16 cellular contexts compared by ENCODE assay signal in the genomic region with DNA sequence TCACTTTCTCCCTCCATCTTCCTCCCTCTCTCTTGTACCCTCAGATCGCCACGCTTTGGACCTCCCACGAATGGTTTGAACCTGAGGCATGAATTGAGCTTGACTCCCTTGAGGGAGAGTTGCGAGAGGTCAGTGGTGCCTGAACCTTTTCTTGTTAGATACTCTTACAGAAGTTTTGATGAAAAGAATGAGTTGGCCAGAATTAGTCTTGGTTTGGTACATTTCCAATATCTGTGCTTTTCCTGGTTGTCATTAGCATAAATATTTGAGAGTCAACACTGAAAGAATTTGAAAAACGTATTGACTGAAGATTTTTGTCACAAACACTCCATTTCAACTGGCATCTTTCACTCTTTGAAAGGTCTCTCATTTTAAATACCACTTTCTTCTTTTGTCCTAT.
A peak's percentile ranks its signal among the peaks of the same experiment; 100 is the strongest.
DNase-seq lines count a peak whose midpoint lies in the region; ATAC-seq and TF ChIP-seq lines count a peak whose summit lies in the region.
"Had no signal": no experiment of that assay in that cellular context is flagged by ENCODE, and none has a peak within 500 bp of the region (broad histone marks: within the 10 kb centered on the region; RNA-seq: fewer than 3 reads in every experiment).

No MANE protein-coding gene starts in this region.

- H3K27me3 ChIP-seq in PC-9 (ENCODE audit: insufficient read depth, low read depth) (no peaks in the 10 kb centered on the region), H7 (ENCODE audit: control insufficient read depth, insufficient read depth, low read length) (no peaks in the 10 kb centered on the region)
- H3K27me3 ChIP-seq: BLaER1 had no signal

- no peaks in the 10 kb centered on the region for H3K27me3 Mint-ChIP-seq in chondrocyte (ENCODE audit: low read depth)

- TSS peak; percentile 62 for BruUV-seq in PC-9 (replicated peaks; lab: Mats Ljungman, UMichigan)

- POLR2A ChIA-PET in PC-9 (lab: Charles Lee; ENCODE audit: unreplicated experiment): no interaction called here

- peak overlapping the region; percentile 67 for H3K4me2 ChIP-seq in PC-9

- ATAC-seq in activated naive CD4-positive, alpha-beta T cell treated with anti-CD3 and anti-CD28 coated beads, Interleukin-2, amount 50 U/mL, for 72 hours: no peak
- no peak for ATAC-seq in stimulated activated effector memory CD8-positive, alpha-beta T cell treated with anti-CD3 and anti-CD28 coated beads, Interleukin-12 subunit alpha, Interleukin-12 subunit beta, amount 100 ng/mL, for 72 hours
- ATAC-seq: heart right ventricle had no signal

- H3K4me1 ChIP-seq in PC-9 (replicated peaks; ENCODE audit: insufficient read depth): peaks cover 35% of the 10 kb centered on the region

- TF ChIP-seq CTCF in PC-9 (conservative IDR thresholded peaks at IDR 0.05) (no peak), chondrocyte (IDR thresholded peaks at IDR 0.05) (no peak)

- DNase-seq in activated naive CD4-positive, alpha-beta T cell treated with anti-CD3 and anti-CD28 coated beads, Interleukin-2, amount 50 U/mL, for 72 hours (ENCODE audit: low spot score in 2 of 2): no peak
- DNase-seq in activated naive CD4-positive, alpha-beta T cell treated with Interleukin-2 at 50 U/mL for 16 hours: no peak
- DNase-seq in PC-9 (peak in 1 of 2 experiments; percentile 60), chondrocyte (ENCODE audit: low spot score) (no peak), NCI-H524 treated with DMSO at 0.1 percent for 48 hours (lab: John Stamatoyannopoulos, UW) (no peak), HT-29 (ENCODE audit: low spot score) (no peak), H7 (no peak)
- no peak for DNase-seq in stimulated activated effector memory CD8-positive, alpha-beta T cell treated with anti-CD3 and anti-CD28 coated beads, Interleukin-12 subunit alpha, Interleukin-12 subunit beta, amount 100 ng/mL, for 72 hours (ENCODE audit: low spot score in 2 of 2)
- DNase-seq: effector CD8-positive, alpha-beta T cell; GF-D8; heart right ventricle; NCI-H1092 treated with DMSO at 0.1 percent for 48 hours; NCI-H446 treated with DMSO at 0.1 percent for 48 hours; SHP77 treated with DMSO at 0.1 percent for 48 hours had no signal

- no peaks in the 10 kb centered on the region for H3K9me3 Mint-ChIP-seq in activated naive CD4-positive, alpha-beta T cell treated with anti-CD3 and anti-CD28 coated beads, Interleukin-2, amount 50 U/mL, for 72 hours
- peaks cover 9% of the 10 kb centered on the region for H3K9me3 Mint-ChIP-seq in chondrocyte (ENCODE audit: low read depth)
- no peaks in the 10 kb centered on the region for H3K9me3 Mint-ChIP-seq in stimulated activated effector memory CD8-positive, alpha-beta T cell treated with anti-CD3 and anti-CD28 coated beads, Interleukin-12 subunit alpha, Interleukin-12 subunit beta, amount 100 ng/mL, for 72 hours

- peaks cover 20% of the 10 kb centered on the region for H3F3A ChIP-seq in PC-9 (ENCODE audit: insufficient read depth, low read depth)

- H3K36me3 ChIP-seq in PC-9 (ENCODE audit: low read depth) (no peaks in the 10 kb centered on the region), H7 (replicated peaks; ENCODE audit: control insufficient read depth, insufficient read depth, low read length) (no peaks in the 10 kb centered on the region)
- H3K36me3 ChIP-seq: BLaER1, heart right ventricle had no signal

- H3K4me3 ChIP-seq in PC-9 (no peak overlapping the region; the same call in 1 of the 2 replicates), H7 (ENCODE audit: insufficient read depth, low read depth, low read length) (no peak overlapping the region)
- H3K4me3 ChIP-seq: BLaER1, heart right ventricle had no signal

- H3K9me3 ChIP-seq in PC-9 (ENCODE audit: insufficient read depth, low read depth): no peaks in the 10 kb centered on the region
- H3K9me3 ChIP-seq: heart right ventricle had no signal

- peak overlapping the region; percentile 87 to 88 for H3K27ac Mint-ChIP-seq in activated naive CD4-positive, alpha-beta T cell treated with anti-CD3 and anti-CD28 coated beads, Interleukin-2, amount 50 U/mL, for 72 hours
- peak overlapping the region; percentile 93 for H3K27ac Mint-ChIP-seq in chondrocyte (ENCODE audit: unreplicated experiment)
- peak overlapping the region; percentile 95 for H3K27ac Mint-ChIP-seq in stimulated activated effector memory CD8-positive, alpha-beta T cell treated with anti-CD3 and anti-CD28 coated beads, Interleukin-12 subunit alpha, Interleukin-12 subunit beta, amount 100 ng/mL, for 72 hours

- intact Hi-C loops in PC-9 (cut with micrococcal nuclease; ENCODE audit: unreplicated experiment): loop anchor here (2.0 kb wide), 1 partner anchor 60 kb away; no protein-coding TSS in a partner anchor

- H3K27ac ChIP-seq in PC-9: peak overlapping the region; percentile 96
- H3K27ac ChIP-seq: BLaER1, heart right ventricle, HL-60 had no signal

- H3K4me1 Mint-ChIP-seq in chondrocyte (ENCODE audit: low read depth): peaks cover 46% of the 10 kb centered on the region
- H3K4me1 Mint-ChIP-seq in stimulated activated effector memory CD8-positive, alpha-beta T cell treated with anti-CD3 and anti-CD28 coated beads, Interleukin-12 subunit alpha, Interleukin-12 subunit beta, amount 100 ng/mL, for 72 hours: peaks cover 60% of the 10 kb centered on the region

- H2AFZ ChIP-seq in PC-9: no peak overlapping the region

- H3K9me2 ChIP-seq in PC-9 (ENCODE audit: insufficient read depth): no peaks in the 10 kb centered on the region

- no peaks in the 10 kb centered on the region for H3K36me3 Mint-ChIP-seq in activated naive CD4-positive, alpha-beta T cell treated with anti-CD3 and anti-CD28 coated beads, Interleukin-2, amount 50 U/mL, for 72 hours
- H3K36me3 Mint-ChIP-seq in chondrocyte (ENCODE audit: low read depth): no peaks in the 10 kb centered on the region
- peaks cover 5% of the 10 kb centered on the region for H3K36me3 Mint-ChIP-seq in stimulated activated effector memory CD8-positive, alpha-beta T cell treated with anti-CD3 and anti-CD28 coated beads, Interleukin-12 subunit alpha, Interleukin-12 subunit beta, amount 100 ng/mL, for 72 hours

- H3K79me2 ChIP-seq in PC-9 (ENCODE audit: low read depth): no peaks in the 10 kb centered on the region

- no peaks in the 10 kb centered on the region for H4K20me1 ChIP-seq in PC-9 (ENCODE audit: insufficient read depth)
- H4K20me1 ChIP-seq: BLaER1 had no signal

- CTCF ChIA-PET in PC-9 (lab: Charles Lee): no interaction called here

- H3K4me3 Mint-ChIP-seq in chondrocyte (ENCODE audit: unreplicated experiment): peak overlapping the region; percentile 31
- peak overlapping the region; percentile 63 for H3K4me3 Mint-ChIP-seq in stimulated activated effector memory CD8-positive, alpha-beta T cell treated with anti-CD3 and anti-CD28 coated beads, Interleukin-12 subunit alpha, Interleukin-12 subunit beta, amount 100 ng/mL, for 72 hours
